In genomic region chr13:95641961-95642621, GRCh38 we compare ENCODE assay signal across 8 cellular contexts. TPM values are rescaled to one million over a fixed set of nuclear protein-coding genes. Genes with fewer than 3 reads are reported as not detected.
DNase-seq lines count a peak whose midpoint lies in the region; ATAC-seq and TF ChIP-seq lines count a peak whose summit lies in the region.

No MANE protein-coding gene starts in this region.

- H3K9me3 ChIP-seq in BE2C (no peaks in the 10 kb centered on the region), Panc1 (ENCODE audit: control insufficient read depth, insufficient read depth, low read depth, low read length) (no peaks in the 10 kb centered on the region), neuronal stem cell (replicated peaks in 1 of 2; ENCODE audit: control insufficient read depth in 2 of 2, insufficient read depth in 1 of 2, low read depth in 1 of 2, low read length in 2 of 2) (peaks cover 0 to 4% of the 10 kb centered on the region in 2 donors)

- in situ Hi-C loops in Panc1 (cut with HindIII; ENCODE audit: low pct_unique_long_range_greater_than_20kb, low sequenced_read_pairs) = no loop called here

- DNase-seq in BE2C = peak; percentile 76
- no peak for DNase-seq in Panc1 (ENCODE audit: low read depth, low spot score)
- peak; percentile 31 for DNase-seq in fibroblast of peridontal ligament (ENCODE audit: extremely low read depth)
- peak; percentile 6 for DNase-seq in neuronal stem cell (ENCODE audit: low spot score)
- no peak for DNase-seq in OCI-M2 (lab: John Stamatoyannopoulos, UW; ENCODE audit: unreplicated experiment)
- no peak for DNase-seq in SIG-M5 treated with dmso at 0.1 percent for 504 hours (lab: John Stamatoyannopoulos, UW; ENCODE audit: unreplicated experiment)

- H3K79me1 ChIP-seq in neuronal stem cell (ENCODE audit: low read depth, low read length) = peaks cover 10% of the 10 kb centered on the region

- H2BK15ac ChIP-seq in neuronal stem cell (ENCODE audit: low read length) = no peak overlapping the region

- CTCF ChIA-PET in Panc1 (lab: Charles Lee) = no interaction called here

- POLR2A ChIA-PET in Panc1 (lab: Charles Lee) = no interaction called here

- H3K14ac ChIP-seq in neuronal stem cell (ENCODE audit: low read length) = no peak overlapping the region

- no peak overlapping the region for H3K27ac ChIP-seq in Panc1 (ENCODE audit: low read length)
- no peak overlapping the region for H3K27ac ChIP-seq in neuronal stem cell (replicated peaks; ENCODE audit: low read length)

- no CpG with 5 or more reads among the region's 41 CpGs for WGBS in neuronal stem cell (ENCODE audit: extremely low coverage in 2 of 2, insufficient read length in 2 of 2, insufficient replicate concordance in 1 of 2), 2 donors

- peak overlapping the region; percentile 89 for H3K4me3 ChIP-seq in BE2C (ENCODE audit: low read depth, low read length)
- H3K4me3 ChIP-seq in Panc1 (ENCODE audit: low read depth in 2 of 2, low read length in 2 of 2) = peak overlapping the region in 1 of 2 experiments; percentile 14; a peak in 1 of 4 replicates
- peak overlapping the region in 1 of 2 donors; percentile 62 for H3K4me3 ChIP-seq in neuronal stem cell (ENCODE audit: low read length in 2 of 2)

- peak overlapping the region; percentile 57 for H3K4me2 ChIP-seq in neuronal stem cell (ENCODE audit: insufficient read depth, low read length, poor library complexity, severe bottlenecking)

- H3K36me3 ChIP-seq in BE2C (peaks cover 24% of the 10 kb centered on the region), Panc1 (ENCODE audit: control insufficient read depth, insufficient read depth, low read length) (0 out of 2 replicates have a peak, but pooled peaks cover 2% of the 10 kb centered on the region), neuronal stem cell (replicated peaks in 1 of 2; ENCODE audit: control insufficient read depth in 2 of 2, insufficient read depth in 2 of 2, low read length in 2 of 2) (peaks cover 9 to 52% of the 10 kb centered on the region in 2 donors)

- no peak overlapping the region for H4K8ac ChIP-seq in neuronal stem cell (ENCODE audit: low read depth, low read length)

- peak overlapping the region; percentile 48 for H3K18ac ChIP-seq in neuronal stem cell (ENCODE audit: low read length)

- no peak for TF ChIP-seq CTCF in BE2C (IDR thresholded peaks at IDR 0.05; ENCODE audit: low read depth, low read length)
- no peak for TF ChIP-seq CTCF in Panc1 (IDR thresholded peaks at IDR 0.05)

- no peak overlapping the region for H4K91ac ChIP-seq in neuronal stem cell (ENCODE audit: low read depth, low read length, poor library complexity)

- BruUV-seq in Panc1 (replicated peaks; lab: Mats Ljungman, UMichigan) = TSS peak; percentile 68

- H3K4ac ChIP-seq in neuronal stem cell (ENCODE audit: low read length) = no peak overlapping the region

- H3K27me3 ChIP-seq in BE2C = no peaks in the 10 kb centered on the region
- H3K27me3 ChIP-seq in Panc1 (ENCODE audit: control insufficient read depth, insufficient read depth, low read length) = no peaks in the 10 kb centered on the region
- H3K27me3 ChIP-seq in neuronal stem cell (ENCODE audit: control insufficient read depth in 3 of 3, insufficient read depth in 3 of 3, low read depth in 1 of 3, low read length in 3 of 3) = no peaks in the 10 kb centered on the region

- H3K9ac ChIP-seq in neuronal stem cell (ENCODE audit: low read depth, low read length, poor library complexity) = peak overlapping the region; percentile 81

- H3K4me1 ChIP-seq in BE2C = no peaks in the 10 kb centered on the region; the same call in 1 of the 2 replicates
- H3K4me1 ChIP-seq in Panc1 (ENCODE audit: control insufficient read depth, insufficient read depth, low read length) = 0 out of 2 replicates have a peak, but pooled peaks cover 5% of the 10 kb centered on the region
- H3K4me1 ChIP-seq in neuronal stem cell (ENCODE audit: control insufficient read depth in 2 of 2, insufficient read depth in 1 of 2, low read depth in 1 of 2, low read length in 2 of 2) = peaks cover 4 to 5% of the 10 kb centered on the region in 2 donors

- ATAC-seq in Panc1 (no peak), HG03139 (IDR thresholded peaks at IDR 0.05; ENCODE audit: unreplicated experiment) (no peak), GM18517 (IDR thresholded peaks at IDR 0.05; ENCODE audit: unreplicated experiment) (no peak)

- H2BK120ac ChIP-seq in neuronal stem cell (ENCODE audit: low read depth, low read length) = no peak overlapping the region

- intact Hi-C loops in Panc1 (cut with micrococcal nuclease; ENCODE audit: unreplicated experiment) = no loop called here

- H2BK12ac ChIP-seq in neuronal stem cell (ENCODE audit: low read length) = no peak overlapping the region

- peak overlapping the region; percentile 52 for H2AK5ac ChIP-seq in neuronal stem cell (ENCODE audit: low read depth, low read length)

- no peak overlapping the region for H2AFZ ChIP-seq in neuronal stem cell (ENCODE audit: low read length)

- peak overlapping the region; percentile 73 for H3K23ac ChIP-seq in neuronal stem cell (ENCODE audit: low read depth, low read length, poor library complexity)

- H2BK5ac ChIP-seq in neuronal stem cell (ENCODE audit: low read length) = peak overlapping the region; percentile 66

RNA-seq across cellular contexts. Expression of gene DZIP1, which starts 2.4 kb away (rescaled TPM):
- 27.8 TPM for polyA plus RNA-seq in BE2C (2012; ENCODE audit: insufficient read depth, insufficient read length, low read depth)
- total RNA-seq in Panc1 (2021; ENCODE audit: unreplicated experiment) = 22.9 TPM
- 12.0 TPM for polyA plus RNA-seq in Panc1 (2012; ENCODE audit: insufficient read length)
- polyA plus RNA-seq in neuronal stem cell (2013, experiment 1 of 2) = 69.3 TPM
- polyA plus RNA-seq in neuronal stem cell (2013, experiment 2 of 2) = 71.6 TPM

RNA-seq across cellular contexts. Expression of gene DNAJC3, which starts 34.8 kb away (rescaled TPM):
- 6.6 TPM for polyA plus RNA-seq in BE2C (2012; ENCODE audit: insufficient read depth, insufficient read length, low read depth)
- total RNA-seq in Panc1 (2021; ENCODE audit: unreplicated experiment) = 25.7 TPM
- 8.5 TPM for polyA plus RNA-seq in Panc1 (2012; ENCODE audit: insufficient read length)
- polyA plus RNA-seq in neuronal stem cell (2013, experiment 1 of 2) = 7.1 TPM
- 7.4 TPM for polyA plus RNA-seq in neuronal stem cell (2013, experiment 2 of 2)

Comparison
In these comparisons a context has a peak if more than half of its experiments do, and no peak if none do; other contexts are left out.
1. DNase-seq: peak in BE2C (single experiment), fibroblast of peridontal ligament (single experiment) and neuronal stem cell (single experiment); none in Panc1 (single experiment), OCI-M2 (single experiment) and SIG-M5 treated with dmso at 0.1 percent for 504 hours (single experiment).